In the genomic region with DNA sequence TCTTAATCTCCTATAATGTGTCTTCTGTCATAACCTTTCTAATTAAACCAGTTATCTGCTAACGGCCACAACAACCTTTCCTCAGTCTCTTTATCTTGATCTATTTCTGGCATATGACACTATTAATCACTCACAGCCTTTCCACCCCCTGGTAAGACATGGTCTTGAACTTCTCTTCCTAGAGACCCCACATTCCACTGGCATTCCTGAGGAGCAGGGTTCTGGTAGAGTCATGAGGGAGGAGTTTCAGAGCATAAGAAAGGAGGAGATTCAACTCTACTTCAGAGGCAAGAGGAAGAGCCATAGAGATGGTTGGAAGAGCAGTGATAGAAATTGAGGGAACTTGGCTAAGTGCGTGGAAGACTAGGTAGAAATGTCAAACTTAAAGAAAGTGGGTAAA, we compare ENCODE assay signal across 34 cellular contexts.
"Had no signal": no experiment of that assay in that cellular context is flagged by ENCODE, and none has a peak within 500 bp of the region (broad histone marks: within the 10 kb centered on the region; RNA-seq: fewer than 3 reads in every experiment).

No MANE protein-coding gene starts in this region.

- H3K4me3 ChIP-seq: cardiac muscle cell, MG63, SJCRH30, SK-N-MC had no signal

- DNase-seq: activated CD4-positive, alpha-beta T cell treated with anti-CD3 and anti-CD28 coated beads for 36 hours; activated CD4-positive, alpha-beta T cell treated with anti-CD3 and anti-CD28 coated beads, Interleukin-2, amount 10 ng/mL, durations not matched to agents 7 days and 5 days; activated CD4-positive, alpha-beta T cell treated with anti-CD3 and anti-CD28 coated beads, Interleukin-2, amount 50 U/mL, for 48 hours; activated CD8-positive, alpha-beta T cell treated with anti-CD3 and anti-CD28 coated beads, Interleukin-2, amount 10 ng/mL, durations not matched to agents 7 days and 5 days; activated naive CD4-positive, alpha-beta T cell treated with anti-CD3 and anti-CD28 coated beads, Interleukin-2, amount 10 ng/mL, durations not matched to agents 7 days and 5 days; activated naive CD8-positive, alpha-beta T cell treated with anti-CD3 and anti-CD28 coated beads, Interleukin-2, amount 50 U/mL, for 24 hours; activated T-cell treated with anti-CD3 and anti-CD28 coated beads for 4 hours; activated T-cell treated with anti-CD3 and anti-CD28 coated beads, Interleukin-2, amount 50 U/mL, for 4 hours; amniotic stem cell; aorta; Kasumi-1; KG1; MG63; NCI-H1048; NCI-H1105 treated with DMSO at 0.1 percent for 48 hours; NCI-H1436; NCI-H1694; NCI-H1930; NCI-H2081 treated with DMSO at 0.1 percent for 48 hours; NCI-H226; NCI-H446 treated with DMSO at 0.1 percent for 48 hours; NCI-H524; NCI-H69; NCI-H82; SHP77; SJCRH30; T1000 had no signal

- H3K9me3 ChIP-seq: SJCRH30 had no signal

- H3K27me3 Mint-ChIP-seq: activated CD4-positive, alpha-beta T cell treated with anti-CD3 and anti-CD28 coated beads, Interleukin-2, amount 10 ng/mL, durations not matched to agents 7 days and 5 days; activated naive CD4-positive, alpha-beta T cell treated with anti-CD3 and anti-CD28 coated beads, Interleukin-2, amount 10 ng/mL, durations not matched to agents 7 days and 5 days had no signal

- H3K27ac ChIP-seq: cardiac muscle cell, SJCRH30, SK-N-MC had no signal

- H3K36me3 ChIP-seq: cardiac muscle cell, MG63, SJCRH30 had no signal

- H3K4me3 Mint-ChIP-seq: activated CD4-positive, alpha-beta T cell treated with anti-CD3 and anti-CD28 coated beads for 36 hours; activated CD4-positive, alpha-beta T cell treated with anti-CD3 and anti-CD28 coated beads, Interleukin-2, amount 10 ng/mL, durations not matched to agents 7 days and 5 days; activated CD8-positive, alpha-beta T cell treated with anti-CD3 and anti-CD28 coated beads, Interleukin-2, amount 10 ng/mL, durations not matched to agents 7 days and 5 days; activated naive CD4-positive, alpha-beta T cell treated with anti-CD3 and anti-CD28 coated beads, Interleukin-2, amount 10 ng/mL, durations not matched to agents 7 days and 5 days; activated naive CD8-positive, alpha-beta T cell; activated naive CD8-positive, alpha-beta T cell treated with anti-CD3 and anti-CD28 coated beads, Interleukin-2, amount 50 U/mL, for 24 hours; activated T-cell treated with anti-CD3 and anti-CD28 coated beads, Interleukin-2, amount 50 U/mL, for 4 hours; activated T-helper 1 cell treated with anti-CD3 and anti-CD28 coated beads, Interleukin-12 subunit alpha, Interleukin-12 subunit beta, Interleukin-2, Interleukin-4 antibody, amounts not matched to agents 30 ng/mL and 10 ng/mL and 1 ng/mL, durations not matched to agents 14 hours and 24 hours and 36 hours; central memory CD8-positive, alpha-beta T cell had no signal

- H3K27me3 ChIP-seq: cardiac muscle cell, MG63, SJCRH30 had no signal

- H3K27ac Mint-ChIP-seq: activated CD4-positive, alpha-beta T cell treated with anti-CD3 and anti-CD28 coated beads for 36 hours; activated CD4-positive, alpha-beta T cell treated with anti-CD3 and anti-CD28 coated beads, Interleukin-2, amount 10 ng/mL, durations not matched to agents 7 days and 5 days; activated CD8-positive, alpha-beta T cell treated with anti-CD3 and anti-CD28 coated beads, Interleukin-2, amount 10 ng/mL, durations not matched to agents 7 days and 5 days; activated naive CD4-positive, alpha-beta T cell treated with anti-CD3 and anti-CD28 coated beads, Interleukin-2, amount 10 ng/mL, durations not matched to agents 7 days and 5 days; activated naive CD8-positive, alpha-beta T cell; activated naive CD8-positive, alpha-beta T cell treated with anti-CD3 and anti-CD28 coated beads, Interleukin-2, amount 50 U/mL, for 24 hours; activated T-helper 1 cell treated with anti-CD3 and anti-CD28 coated beads, Interleukin-12 subunit alpha, Interleukin-12 subunit beta, Interleukin-2, Interleukin-4 antibody, amounts not matched to agents 30 ng/mL and 10 ng/mL and 1 ng/mL, durations not matched to agents 14 hours and 24 hours and 36 hours had no signal

- H3K9me3 Mint-ChIP-seq: activated CD4-positive, alpha-beta T cell treated with anti-CD3 and anti-CD28 coated beads, Interleukin-2, amount 10 ng/mL, durations not matched to agents 7 days and 5 days; activated T-helper 1 cell treated with anti-CD3 and anti-CD28 coated beads, Interleukin-12 subunit alpha, Interleukin-12 subunit beta, Interleukin-2, Interleukin-4 antibody, amounts not matched to agents 30 ng/mL and 10 ng/mL and 1 ng/mL, durations not matched to agents 14 hours and 24 hours and 36 hours had no signal

- H3K4me1 Mint-ChIP-seq: activated CD4-positive, alpha-beta T cell treated with anti-CD3 and anti-CD28 coated beads for 36 hours; activated CD4-positive, alpha-beta T cell treated with anti-CD3 and anti-CD28 coated beads, Interleukin-2, amount 10 ng/mL, durations not matched to agents 7 days and 5 days; activated naive CD4-positive, alpha-beta T cell treated with anti-CD3 and anti-CD28 coated beads, Interleukin-2, amount 10 ng/mL, durations not matched to agents 7 days and 5 days; activated naive CD8-positive, alpha-beta T cell treated with anti-CD3 and anti-CD28 coated beads, Interleukin-2, amount 50 U/mL, for 24 hours; central memory CD8-positive, alpha-beta T cell had no signal

- H3K36me3 Mint-ChIP-seq: activated naive CD4-positive, alpha-beta T cell treated with anti-CD3 and anti-CD28 coated beads, Interleukin-2, amount 10 ng/mL, durations not matched to agents 7 days and 5 days had no signal

- ATAC-seq: activated CD4-positive, alpha-beta T cell treated with anti-CD3 and anti-CD28 coated beads for 36 hours; activated CD4-positive, CD25-positive, alpha-beta regulatory T cell treated with anti-CD3 and anti-CD28 coated beads, Interleukin-2, amount 50 U/mL, for 24 hours; activated CD8-positive, alpha-beta T cell treated with anti-CD3 and anti-CD28 coated beads, Interleukin-2, amount 10 ng/mL, durations not matched to agents 7 days and 5 days; activated naive CD8-positive, alpha-beta T cell treated with anti-CD3 and anti-CD28 coated beads, Interleukin-2, amount 50 U/mL, for 24 hours; activated T-cell treated with anti-CD3 and anti-CD28 coated beads, Interleukin-2, amount 50 U/mL, for 4 hours; Panc1 had no signal

- H3K4me1 ChIP-seq: SJCRH30 had no signal
